In the genomic region with DNA sequence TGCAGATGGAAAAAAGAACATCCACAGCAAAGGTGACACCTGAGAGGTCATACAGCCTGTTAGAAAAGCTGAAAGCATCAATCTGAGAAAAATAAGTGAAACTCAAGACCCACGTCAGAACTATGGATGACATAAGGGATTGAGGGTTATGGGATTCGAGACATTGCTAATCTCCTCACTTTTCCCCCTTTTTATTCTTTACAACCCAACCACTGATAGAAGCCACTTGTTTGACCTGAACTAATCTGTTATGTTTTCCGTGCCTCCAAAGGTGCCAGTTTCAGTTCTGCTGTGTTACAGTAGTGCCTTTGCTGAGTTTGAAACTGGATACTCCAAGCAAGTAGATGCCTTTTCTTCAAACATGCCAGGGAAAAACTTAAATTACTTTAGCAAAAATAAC, we compare ENCODE assay signal across 15 cellular contexts. TPM values are rescaled to one million over a fixed set of nuclear protein-coding genes. Genes with fewer than 3 reads are reported as not detected.
DNase-seq lines count a peak whose midpoint lies in the region; ATAC-seq and TF ChIP-seq lines count a peak whose summit lies in the region.
"Had no signal": no experiment of that assay in that cellular context is flagged by ENCODE, and none has a peak within 500 bp of the region (broad histone marks: within the 10 kb centered on the region; RNA-seq: fewer than 3 reads in every experiment).

No MANE protein-coding gene starts in this region.

- no peak overlapping the region for H3K4me3 Mint-ChIP-seq in progenitor cell of endocrine pancreas (ENCODE audit: low read depth)
- H3K4me3 Mint-ChIP-seq: CD4-positive, CD25-positive, alpha-beta regulatory T cell; HFFc6 had no signal

- H3K9me3 Mint-ChIP-seq in progenitor cell of endocrine pancreas (ENCODE audit: low read depth), result no peaks in the 10 kb centered on the region
- H3K9me3 Mint-ChIP-seq: HFFc6 had no signal

- no peaks in the 10 kb centered on the region for H3K36me3 Mint-ChIP-seq in progenitor cell of endocrine pancreas (ENCODE audit: insufficient read depth)
- H3K36me3 Mint-ChIP-seq: CD4-positive, CD25-positive, alpha-beta regulatory T cell had no signal

- H3K27me3 Mint-ChIP-seq in progenitor cell of endocrine pancreas, result no peaks in the 10 kb centered on the region

- peak overlapping the region; percentile 62 for H3K27ac ChIP-seq in OCI-LY1 (ENCODE audit: low read depth, low read length, poor library complexity, severe bottlenecking)
- peak overlapping the region; percentile 8 for H3K27ac ChIP-seq in thymus (ENCODE audit: low read depth)

- H3F3A ChIP-seq in OCI-LY1 (ENCODE audit: insufficient read depth, low read length), result no peaks in the 10 kb centered on the region; the same call in 1 of the 2 replicates

- no peak overlapping the region for H3K27ac Mint-ChIP-seq in progenitor cell of endocrine pancreas
- H3K27ac Mint-ChIP-seq: CD4-positive, CD25-positive, alpha-beta regulatory T cell; HFFc6 had no signal

- H3K27me3 ChIP-seq in OCI-LY1 (ENCODE audit: insufficient read depth, low read length) (no peaks in the 10 kb centered on the region), thymus (ENCODE audit: control insufficient read depth, insufficient read depth) (no peaks in the 10 kb centered on the region)

- no peaks in the 10 kb centered on the region for H3K9me2 ChIP-seq in OCI-LY1 (ENCODE audit: low read depth, low read length)

- no peak overlapping the region for H3K4me3 ChIP-seq in OCI-LY1 (ENCODE audit: low read depth, low read length, poor library complexity, severe bottlenecking)
- no peak overlapping the region for H3K4me3 ChIP-seq in thymus (ENCODE audit: low read length)

- peak; percentile 19 for ATAC-seq in GM18868 (IDR thresholded peaks at IDR 0.05; ENCODE audit: unreplicated experiment)
- no peak for ATAC-seq in HG02759 (IDR thresholded peaks at IDR 0.05; ENCODE audit: unreplicated experiment)
- ATAC-seq in HG02588 (IDR thresholded peaks at IDR 0.05; ENCODE audit: unreplicated experiment), result no peak
- ATAC-seq: Panc1 had no signal

- no peak overlapping the region for H3K9ac ChIP-seq in OCI-LY1 (ENCODE audit: low read length)

- TF ChIP-seq CTCF in OCI-LY1 (IDR thresholded peaks at IDR 0.05; ENCODE audit: low read length) (no peak), progenitor cell of endocrine pancreas (IDR thresholded peaks at IDR 0.05; ENCODE audit: unreplicated experiment) (no peak)

- no peak overlapping the region for H2AFZ ChIP-seq in OCI-LY1 (ENCODE audit: low read length)

- H3K36me3 ChIP-seq in OCI-LY1 (ENCODE audit: insufficient read depth, low read length), result no peaks in the 10 kb centered on the region
- no peaks in the 10 kb centered on the region for H3K36me3 ChIP-seq in thymus (ENCODE audit: control insufficient read depth, insufficient read depth)

- no peaks in the 10 kb centered on the region for H3K79me2 ChIP-seq in OCI-LY1 (ENCODE audit: insufficient read depth, low read length)

- no peaks in the 10 kb centered on the region for H4K20me1 ChIP-seq in OCI-LY1 (ENCODE audit: insufficient read depth, low read length)

- H3K4me2 ChIP-seq in OCI-LY1 (ENCODE audit: low read length), result no peak overlapping the region

- WGBS in thymus, result 92% methylated on average over 3 of the region's 3 CpGs

- DNase-seq in left kidney (ENCODE audit: low read depth, low spot score), result peak; percentile 16
- no peak for DNase-seq in progenitor cell of endocrine pancreas (ENCODE audit: low spot score, unreplicated experiment)
- DNase-seq: CD4-positive, CD25-positive, alpha-beta regulatory T cell; H7; HFFc6; IMR-90; NCI-H1417 treated with DMSO at 0.1 percent for 48 hours; NCI-H187; NCI-H526 treated with DMSO at 0.1 percent for 48 hours had no signal

- H3K4me1 ChIP-seq in OCI-LY1 (ENCODE audit: insufficient read depth, low read length, severe bottlenecking) (peaks cover 37% of the 10 kb centered on the region), thymus (ENCODE audit: control insufficient read depth, insufficient read depth, low read length) (peaks cover 2% of the 10 kb centered on the region)

- H3K4me1 Mint-ChIP-seq in progenitor cell of endocrine pancreas (ENCODE audit: low read depth), result peaks cover 22% of the 10 kb centered on the region

- H3K9me3 ChIP-seq in OCI-LY1 (ENCODE audit: low read length), result no peaks in the 10 kb centered on the region
- H3K9me3 ChIP-seq in thymus (ENCODE audit: control insufficient read depth), result no peaks in the 10 kb centered on the region

RNA-seq across cellular contexts. Expression of a gene that starts 16.9 kb away (rescaled TPM):
- polyA plus RNA-seq in thymus, result 18.8 TPM
- 79.7 and 80.2 TPM in 2 replicates for total RNA-seq in progenitor cell of endocrine pancreas
